12 cellular contexts compared by ENCODE assay signal in the genomic region with DNA sequence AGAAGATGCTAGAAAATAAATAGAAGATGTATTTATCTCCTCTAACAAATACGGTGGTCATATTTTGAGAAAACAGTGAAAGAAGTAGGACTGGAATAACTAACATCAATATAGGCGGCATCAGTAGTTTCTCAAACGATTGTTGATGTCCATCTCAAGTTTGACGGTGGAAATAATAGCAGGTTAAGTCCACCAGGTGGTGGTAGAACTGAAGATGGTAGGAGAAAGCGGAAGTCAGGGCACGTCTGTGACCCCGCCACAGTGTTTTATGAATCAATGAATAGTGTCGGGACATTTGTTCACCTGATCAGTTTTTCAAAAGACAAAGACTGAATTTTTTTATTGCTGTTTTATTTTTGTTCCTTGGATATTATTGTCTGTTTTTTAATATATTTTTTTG.
A peak's percentile ranks its signal among the peaks of the same experiment; 100 is the strongest.
DNase-seq lines count a peak whose midpoint lies in the region; ATAC-seq and TF ChIP-seq lines count a peak whose summit lies in the region.
"Had no signal": no experiment of that assay in that cellular context is flagged by ENCODE, and none has a peak within 500 bp of the region (broad histone marks: within the 10 kb centered on the region; RNA-seq: fewer than 3 reads in every experiment).

No MANE protein-coding gene starts in this region.

- H2AFZ ChIP-seq in DND-41 (ENCODE audit: low read depth, low read length) = no peak overlapping the region

- H3K9ac ChIP-seq in DND-41 (ENCODE audit: low read depth, low read length) = no peak overlapping the region

- POLR2A ChIA-PET in RWPE1 (lab: Yijun Ruan, JAX; ENCODE audit: low non-redundant PET) = no interaction called here

- DNase-seq in DND-41 (no peak), RWPE1 (ENCODE audit: low spot score) (no peak), iPS-NIHi11 (ENCODE audit: low spot score) (peak; percentile 20), ureter (ENCODE audit: low spot score) (no peak), activated T-cell treated with anti-CD3 and anti-CD28 coated beads for 4 hours (no peak)
- no peak for DNase-seq in stimulated activated CD4-positive, alpha-beta T cell treated with anti-CD3 and anti-CD28 coated beads, Interleukin-4, amount 100 ng/mL, for 1 hour
- DNase-seq: activated CD4-positive, alpha-beta T cell treated with anti-CD3 and anti-CD28 coated beads for 48 hours; effector CD8-positive, alpha-beta T cell; naive B cell had no signal

- H3K36me3 ChIP-seq in DND-41 (ENCODE audit: insufficient read depth, low read length) = no peaks in the 10 kb centered on the region

- H3K27ac ChIP-seq in DND-41 (ENCODE audit: low read length) (no peak overlapping the region), RWPE1 (no peak overlapping the region)

- H3K27me3 ChIP-seq in DND-41 (ENCODE audit: insufficient read depth, low read length, poor library complexity) = no peaks in the 10 kb centered on the region

- H3K4me2 ChIP-seq in DND-41 (ENCODE audit: insufficient read depth, low read length) = no peak overlapping the region

- H4K20me1 ChIP-seq in DND-41 (ENCODE audit: insufficient read depth, low read length) = no peaks in the 10 kb centered on the region

- TF ChIP-seq CTCF in DND-41 (IDR thresholded peaks at IDR 0.05; ENCODE audit: borderline replicate concordance, extremely low read depth, low read length, poor library complexity, severe bottlenecking) (peak; percentile 40), RWPE1 (conservative IDR thresholded peaks at IDR 0.05; ENCODE audit: low read depth) (0 out of 2 replicates have a peak, but pooled peaks have one; percentile 10)

- CTCF ChIA-PET in RWPE1 (lab: Yijun Ruan, JAX) = no interaction called here

- ATAC-seq in DND-41 (ENCODE audit: insufficient read depth, low read depth) (no peak), HG03175 (IDR thresholded peaks at IDR 0.05; ENCODE audit: unreplicated experiment) (peak; percentile 62), HG03439 (IDR thresholded peaks at IDR 0.05; ENCODE audit: unreplicated experiment) (no peak)
- ATAC-seq: activated T-helper 17 cell treated with anti-CD3 and anti-CD28 coated beads, Interleukin-2, amount 50 U/mL, for 72 hours had no signal

- no peak overlapping the region for H3K4me3 ChIP-seq in DND-41 (ENCODE audit: low read depth in 1 of 2, low read length in 2 of 2)

- no peaks in the 10 kb centered on the region for H3K9me3 ChIP-seq in DND-41 (ENCODE audit: insufficient read depth, low read length, severe bottlenecking)

- no peaks in the 10 kb centered on the region for H3K79me2 ChIP-seq in DND-41 (ENCODE audit: insufficient read depth, low read length)

- no peaks in the 10 kb centered on the region for H3K4me1 ChIP-seq in DND-41 (ENCODE audit: insufficient read depth, low read length)
